ENCODE assay signal across 17 cellular contexts in genomic region chr13:105972306-105972721, GRCh38.
DNase-seq lines count a peak whose midpoint lies in the region; ATAC-seq and TF ChIP-seq lines count a peak whose summit lies in the region.
"Had no signal": no experiment of that assay in that cellular context is flagged by ENCODE, and none has a peak within 500 bp of the region (broad histone marks: within the 10 kb centered on the region; RNA-seq: fewer than 3 reads in every experiment).

No MANE protein-coding gene starts in this region.

- H3K9me3 Mint-ChIP-seq in chondrocyte (ENCODE audit: low read depth) = no peaks in the 10 kb centered on the region
- peaks cover 5% of the 10 kb centered on the region for H3K9me3 Mint-ChIP-seq in nephron
- H3K9me3 Mint-ChIP-seq: activated CD4-positive, alpha-beta T cell treated with anti-CD3 and anti-CD28 coated beads, Interleukin-2, amount 10 ng/mL, durations not matched to agents 24 days and 14 days; activated naive CD4-positive, alpha-beta T cell treated with anti-CD3 and anti-CD28 coated beads for 36 hours; CD4-positive, alpha-beta T cell; endodermal cell had no signal

- no peak for ATAC-seq in GM21619 (IDR thresholded peaks at IDR 0.05; ENCODE audit: unreplicated experiment)
- no peak for ATAC-seq in HG03457 (IDR thresholded peaks at IDR 0.05; ENCODE audit: unreplicated experiment)
- ATAC-seq in GM21529 (IDR thresholded peaks at IDR 0.05; ENCODE audit: unreplicated experiment) = no peak
- no peak for ATAC-seq in HG02642 (IDR thresholded peaks at IDR 0.05; ENCODE audit: poor library complexity, unreplicated experiment)

- H3K36me3 Mint-ChIP-seq in chondrocyte (ENCODE audit: low read depth) (no peaks in the 10 kb centered on the region), nephron (ENCODE audit: low read depth) (peaks cover 8% of the 10 kb centered on the region)
- H3K36me3 Mint-ChIP-seq: IgD-negative memory B cell, neural progenitor cell had no signal

- DNase-seq in Ammon's horn (ENCODE audit: low spot score) (peak; percentile 11), NCI-H1105 treated with DMSO at 0.1 percent for 48 hours (lab: John Stamatoyannopoulos, UW) (peak; percentile 81), chondrocyte (ENCODE audit: low spot score) (no peak)
- DNase-seq: activated CD4-positive, alpha-beta T cell treated with anti-CD3 and anti-CD28 coated beads, Interleukin-2, amount 10 ng/mL, durations not matched to agents 24 days and 14 days; activated naive CD4-positive, alpha-beta T cell treated with anti-CD3 and anti-CD28 coated beads for 36 hours; CD4-positive, alpha-beta T cell; endodermal cell; NCI-H2227 treated with DMSO at 0.1 percent for 48 hours; stimulated activated naive CD4-positive, alpha-beta T cell; upper lobe of left lung had no signal

- H3K4me1 Mint-ChIP-seq in chondrocyte (ENCODE audit: low read depth) (peaks cover 42% of the 10 kb centered on the region), nephron (peaks cover 32% of the 10 kb centered on the region)
- H3K4me1 Mint-ChIP-seq: activated CD4-positive, alpha-beta T cell treated with anti-CD3 and anti-CD28 coated beads, Interleukin-2, amount 10 ng/mL, durations not matched to agents 24 days and 14 days; IgD-negative memory B cell had no signal

- H3K27ac Mint-ChIP-seq in chondrocyte (ENCODE audit: unreplicated experiment) (peak overlapping the region; percentile 45), nephron (peak overlapping the region; percentile 0 to 82 (median 38))
- H3K27ac Mint-ChIP-seq: activated CD4-positive, alpha-beta T cell treated with anti-CD3 and anti-CD28 coated beads, Interleukin-2, amount 10 ng/mL, durations not matched to agents 24 days and 14 days; activated naive CD4-positive, alpha-beta T cell treated with anti-CD3 and anti-CD28 coated beads for 36 hours; CD4-positive, alpha-beta T cell; endodermal cell had no signal

- H3K27me3 Mint-ChIP-seq in chondrocyte (ENCODE audit: low read depth) (no peaks in the 10 kb centered on the region), nephron (ENCODE audit: low read depth) (peaks cover 15% of the 10 kb centered on the region)
- H3K27me3 Mint-ChIP-seq: activated CD4-positive, alpha-beta T cell treated with anti-CD3 and anti-CD28 coated beads, Interleukin-2, amount 10 ng/mL, durations not matched to agents 24 days and 14 days; CD4-positive, alpha-beta T cell; IgD-negative memory B cell had no signal

- TF ChIP-seq CTCF in chondrocyte (IDR thresholded peaks at IDR 0.05) (no peak), nephron (IDR thresholded peaks at IDR 0.05; ENCODE audit: unreplicated experiment in 3 of 3) (no peak)

- peak overlapping the region; percentile 8 for H3K4me3 Mint-ChIP-seq in chondrocyte (ENCODE audit: unreplicated experiment)
- H3K4me3 Mint-ChIP-seq in nephron = no peak overlapping the region
- H3K4me3 Mint-ChIP-seq: activated CD4-positive, alpha-beta T cell treated with anti-CD3 and anti-CD28 coated beads, Interleukin-2, amount 10 ng/mL, durations not matched to agents 24 days and 14 days; activated naive CD4-positive, alpha-beta T cell treated with anti-CD3 and anti-CD28 coated beads for 36 hours; CD4-positive, alpha-beta T cell; endodermal cell; IgD-negative memory B cell; neural progenitor cell had no signal
